In genomic region chr6:90175627-90176538, GRCh38 we compare ENCODE assay signal across 9 cellular contexts.
A peak's percentile ranks its signal among the peaks of the same experiment; 100 is the strongest.
DNase-seq lines count a peak whose midpoint lies in the region; ATAC-seq, FAIRE-seq and TF ChIP-seq lines count a peak whose summit lies in the region.
"Had no signal": no experiment of that assay in that cellular context is flagged by ENCODE, and none has a peak within 500 bp of the region (broad histone marks: within the 10 kb centered on the region; RNA-seq: fewer than 3 reads in every experiment).

No MANE protein-coding gene starts in this region.

- ATAC-seq in GM21528 (IDR thresholded peaks at IDR 0.05; ENCODE audit: low FRiP score, unreplicated experiment) (peak; percentile 72), RWPE2 (ENCODE audit: low read depth) (peak; percentile 97), K562 (peak; percentile 42; the same call in 2 of the 3 replicates), GM19324 (IDR thresholded peaks at IDR 0.05; ENCODE audit: low FRiP score, unreplicated experiment) (no peak)
- ATAC-seq: HCT116 had no signal

- BruUV-seq in K562 (replicated peaks; lab: Mats Ljungman, UMichigan) = no TSS peak

- H3K9ac ChIP-seq in K562 (ENCODE audit: insufficient read depth in 1 of 2, low read depth in 2 of 2, low read length in 2 of 2) (no peak overlapping the region), GM23248 (no peak overlapping the region)

- peaks cover 12% of the 10 kb centered on the region for H3K4me1 ChIP-seq in RWPE2 (ENCODE audit: insufficient read depth, poor library complexity, severe bottlenecking)
- no peaks in the 10 kb centered on the region; a peak in 1 of 5 replicates for H3K4me1 ChIP-seq in K562 (replicated peaks in 1 of 2; ENCODE audit: control insufficient read depth in 2 of 2, insufficient read depth in 2 of 2, low read length in 2 of 2)
- H3K4me1 ChIP-seq in GM23248 (ENCODE audit: insufficient read depth) = no peaks in the 10 kb centered on the region

- CTCF ChIA-PET in K562 (lab: Yijun Ruan, JAX; ENCODE audit: low intra/inter-chr PET ratio) = no interaction called here

- 11% methylated on average over 8 of the region's 8 CpGs for WGBS in K562 (ENCODE audit: insufficient coverage, low coverage, missing lambda C conversion rate)
- 77 to 78% methylated on average over 8 of the region's 8 CpGs for WGBS in GM23248 (ENCODE audit: low coverage in 1 of 2, low lambda C conversion rate in 2 of 2, missing lambda C conversion rate in 2 of 2), 2 experiments

- H3K27ac ChIP-seq in RWPE2 (ENCODE audit: poor library complexity, severe bottlenecking) (peak overlapping the region; percentile 35), K562 (ENCODE audit: extremely low read depth, low read depth, low read length) (no peak overlapping the region), GM23248 (no peak overlapping the region)

- FAIRE-seq in K562 (lab: Jason Lieb, UNC) = no peak

- no peak overlapping the region for H3K4me3 ChIP-seq in RWPE2 (ENCODE audit: severe bottlenecking)
- H3K4me3 ChIP-seq in K562 = no peak overlapping the region
- no peak overlapping the region for H3K4me3 ChIP-seq in GM23248

- POLR2A ChIA-PET in K562 (lab: Yijun Ruan, JAX) = no interaction called here

- DNase-seq in RWPE2 (ENCODE audit: low spot score) (no peak), K562 (ENCODE audit: extremely low read depth in 1 of 4, low spot score in 3 of 4) (no peak), hypothalamus (lab: John Stamatoyannopoulos, UW) (no peak), NCI-H524 treated with DMSO at 0.1 percent for 48 hours (lab: John Stamatoyannopoulos, UW) (no peak), GM23248 (no peak)
- DNase-seq in stimulated activated CD8-positive, alpha-beta memory T cell treated with anti-CD3 and anti-CD28 coated beads, Interleukin-12 subunit alpha, Interleukin-12 subunit beta, amount 100 ng/mL, for 24 hours (ENCODE audit: extremely low read depth) = peak; percentile 47

- no peak for TF ChIP-seq POLR2A in K562 (conservative IDR thresholded peaks at IDR 0.05)

- H4K20me1 ChIP-seq in K562 (replicated peaks; ENCODE audit: control insufficient read depth, insufficient read depth, low read length) (no peaks in the 10 kb centered on the region; the same call in 1 of the 2 replicates), GM23248 (ENCODE audit: insufficient read depth) (no peaks in the 10 kb centered on the region)

- H3K36me3 ChIP-seq in RWPE2 (ENCODE audit: low read depth) (no peaks in the 10 kb centered on the region), K562 (ENCODE audit: control insufficient read depth, insufficient read depth, low read length) (no peaks in the 10 kb centered on the region), GM23248 (ENCODE audit: low read depth) (no peaks in the 10 kb centered on the region)

- H3K9me3 ChIP-seq in RWPE2 (ENCODE audit: severe bottlenecking) (no peaks in the 10 kb centered on the region), K562 (replicated peaks; ENCODE audit: control insufficient read depth, insufficient read depth, low read depth, low read length) (no peaks in the 10 kb centered on the region), GM23248 (ENCODE audit: low read depth) (no peaks in the 10 kb centered on the region)

- TF ChIP-seq RAD21 in K562 (CRISPR knock-in tag; conservative IDR thresholded peaks at IDR 0.05 in 1 of 2, IDR thresholded peaks at IDR 0.05 in 1 of 2) = no peak

- H3K4me2 ChIP-seq in K562 (ENCODE audit: insufficient read depth, low read length) (peak overlapping the region; percentile 14; the same call in 1 of the 2 replicates), GM23248 (ENCODE audit: unreplicated experiment) (no peak overlapping the region)

- in situ Hi-C loops in K562 (cut with MboI) = no loop called here
- in situ Hi-C loops in GM23248 (cut with MboI) = no loop called here

- no peaks in the 10 kb centered on the region for H3K9me1 ChIP-seq in K562 (ENCODE audit: control insufficient read depth, insufficient read depth, low read length)

- H2AFZ ChIP-seq in K562 (ENCODE audit: low read depth, low read length) = no peak overlapping the region
- H2AFZ ChIP-seq in GM23248 = no peak overlapping the region

- H3F3A ChIP-seq in GM23248 (ENCODE audit: insufficient read depth) = no peaks in the 10 kb centered on the region

- no peaks in the 10 kb centered on the region for H3K27me3 ChIP-seq in RWPE2 (ENCODE audit: insufficient read depth, poor library complexity, severe bottlenecking)
- H3K27me3 ChIP-seq in K562 (ENCODE audit: control insufficient read depth in 2 of 2, insufficient read depth in 2 of 2, low read length in 2 of 2) = 0 out of 5 replicates have a peak, but pooled peaks cover 0 to 4% of the 10 kb centered on the region in 2 experiments
- H3K27me3 ChIP-seq in GM23248 (replicated peaks; ENCODE audit: insufficient read depth) = peaks cover 17% of the 10 kb centered on the region

- TF ChIP-seq CTCF in RWPE2 (IDR thresholded peaks at IDR 0.05; ENCODE audit: poor library complexity, severe bottlenecking) = no peak
- no peak for TF ChIP-seq CTCF in K562 (IDR thresholded peaks at IDR 0.05 in 2 of 3, conservative IDR thresholded peaks at IDR 0.05 in 1 of 3; ENCODE audit: insufficient read depth in 2 of 3, low read depth in 1 of 3, low read length in 3 of 3)

- intact Hi-C loops in K562 (cut with micrococcal nuclease) = loop anchor here (5.0 kb wide), 1 partner anchor 59 kb away; no protein-coding TSS in a partner anchor

- H3K79me2 ChIP-seq in K562 (ENCODE audit: control insufficient read depth, insufficient read depth, low read length) (no peaks in the 10 kb centered on the region), GM23248 (ENCODE audit: insufficient read depth) (no peaks in the 10 kb centered on the region)

- no peaks in the 10 kb centered on the region for H3K9me2 ChIP-seq in GM23248 (ENCODE audit: insufficient read depth)

- no peak for TF ChIP-seq EP300 in K562 (IDR thresholded peaks at IDR 0.05; ENCODE audit: low read length)

TF ChIP-seq in K562, 482 proteins besides CTCF, POLR2A, EP300 and RAD21:
- TF ChIP-seq RFX1 (IDR thresholded peaks at IDR 0.05) = no peak
- TF ChIP-seq COPS2 (conservative IDR thresholded peaks at IDR 0.05) = no peak
- TF ChIP-seq, protein P1, sequence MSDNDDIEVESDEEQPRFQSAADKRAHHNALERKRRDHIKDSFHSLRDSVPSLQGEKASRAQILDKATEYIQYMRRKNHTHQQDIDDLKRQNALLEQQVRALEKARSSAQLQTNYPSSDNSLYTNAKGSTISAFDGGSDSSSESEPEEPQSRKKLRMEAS (CRISPR knock-in tag; IDR thresholded peaks at IDR 0.05) = peak; percentile 69
- no peak for TF ChIP-seq ATF2 (CRISPR knock-in tag; IDR thresholded peaks at IDR 0.05)
- TF ChIP-seq CREM (IDR thresholded peaks at IDR 0.05; ENCODE audit: low read depth) = no peak
- TF ChIP-seq TAL1 (IDR thresholded peaks at IDR 0.05) = no peak
- TF ChIP-seq, protein P2, sequence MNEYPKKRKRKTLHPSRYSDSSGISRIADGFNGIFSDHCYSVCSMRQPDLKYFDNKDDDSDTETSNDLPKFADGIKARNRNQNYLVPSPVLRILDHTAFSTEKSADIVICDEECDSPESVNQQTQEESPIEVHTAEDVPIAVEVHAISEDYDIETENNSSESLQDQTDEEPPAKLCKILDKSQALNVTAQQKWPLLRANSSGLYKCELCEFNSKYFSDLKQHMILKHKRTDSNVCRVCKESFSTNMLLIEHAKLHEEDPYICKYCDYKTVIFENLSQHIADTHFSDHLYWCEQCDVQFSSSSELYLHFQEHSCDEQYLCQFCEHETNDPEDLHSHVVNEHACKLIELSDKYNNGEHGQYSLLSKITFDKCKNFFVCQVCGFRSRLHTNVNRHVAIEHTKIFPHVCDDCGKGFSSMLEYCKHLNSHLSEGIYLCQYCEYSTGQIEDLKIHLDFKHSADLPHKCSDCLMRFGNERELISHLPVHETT (CRISPR knock-in tag; conservative IDR thresholded peaks at IDR 0.05 in 1 of 2, IDR thresholded peaks at IDR 0.05 in 1 of 2) = no peak
- TF ChIP-seq, protein P3, sequence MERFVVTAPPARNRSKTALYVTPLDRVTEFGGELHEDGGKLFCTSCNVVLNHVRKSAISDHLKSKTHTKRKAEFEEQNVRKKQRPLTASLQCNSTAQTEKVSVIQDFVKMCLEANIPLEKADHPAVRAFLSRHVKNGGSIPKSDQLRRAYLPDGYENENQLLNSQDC (CRISPR knock-in tag; IDR thresholded peaks at IDR 0.05) = no peak
- TF ChIP-seq, protein P4, sequence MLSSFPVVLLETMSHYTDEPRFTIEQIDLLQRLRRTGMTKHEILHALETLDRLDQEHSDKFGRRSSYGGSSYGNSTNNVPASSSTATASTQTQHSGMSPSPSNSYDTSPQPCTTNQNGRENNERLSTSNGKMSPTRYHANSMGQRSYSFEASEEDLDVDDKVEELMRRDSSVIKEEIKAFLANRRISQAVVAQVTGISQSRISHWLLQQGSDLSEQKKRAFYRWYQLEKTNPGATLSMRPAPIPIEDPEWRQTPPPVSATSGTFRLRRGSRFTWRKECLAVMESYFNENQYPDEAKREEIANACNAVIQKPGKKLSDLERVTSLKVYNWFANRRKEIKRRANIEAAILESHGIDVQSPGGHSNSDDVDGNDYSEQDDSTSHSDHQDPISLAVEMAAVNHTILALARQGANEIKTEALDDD (IDR thresholded peaks at IDR 0.05) = peak; percentile 67
- TF ChIP-seq PYGO2 (tag; IDR thresholded peaks at IDR 0.05) = no peak
- TF ChIP-seq ZNF311 (CRISPR knock-in tag; IDR thresholded peaks at IDR 0.05) = no peak
